In genomic region chr16:22372882-22373661, GRCh38 we compare ENCODE assay signal across 8 cellular contexts. TPM values are rescaled to one million over a fixed set of nuclear protein-coding genes. Genes with fewer than 3 reads are reported as not detected.
A peak's percentile ranks its signal among the peaks of the same experiment; 100 is the strongest.
DNase-seq lines count a peak whose midpoint lies in the region; ATAC-seq and TF ChIP-seq lines count a peak whose summit lies in the region.

No MANE protein-coding gene starts in this region.

- H3K4me3 ChIP-seq in GM23338 (peak overlapping the region; percentile 93), skeletal muscle satellite cell (ENCODE audit: low read length) (peak overlapping the region; percentile 94)

- H3K27me3 ChIP-seq in GM23338 (ENCODE audit: insufficient read depth) (peaks cover 13% of the 10 kb centered on the region), foreskin keratinocyte (no peaks in the 10 kb centered on the region), skeletal muscle satellite cell (ENCODE audit: control insufficient read depth, insufficient read depth, low read length) (no peaks in the 10 kb centered on the region)

- peak overlapping the region; percentile 92 for H3K4me3 Mint-ChIP-seq in GM23338
- peak overlapping the region; percentile 99 for H3K4me3 Mint-ChIP-seq in T-helper 2 cell treated with Interferon-gamma antibody and Interleukin-4, amounts not matched to agents 5 μg/mL and 100 μg/mL, for 36 hours

- H4K20me1 ChIP-seq in GM23338 (replicated peaks; ENCODE audit: insufficient read depth), result peaks cover 28% of the 10 kb centered on the region

- TF ChIP-seq CTCF in GM23338 (conservative IDR thresholded peaks at IDR 0.05; ENCODE audit: low read depth in 2 of 2) (no peak), foreskin keratinocyte (conservative IDR thresholded peaks at IDR 0.05) (no peak)

- ATAC-seq in GM23338 (no peak), foreskin keratinocyte (no peak)

- H3K4me1 ChIP-seq in GM23338 (ENCODE audit: insufficient read depth) (peaks cover 36% of the 10 kb centered on the region), foreskin keratinocyte (peaks cover 36% of the 10 kb centered on the region), skeletal muscle satellite cell (ENCODE audit: control insufficient read depth, insufficient read depth, low read length) (peaks cover 46% of the 10 kb centered on the region)

- H3K4me2 ChIP-seq in GM23338 (peak overlapping the region; percentile 98), skeletal muscle satellite cell (ENCODE audit: low read length) (peak overlapping the region; percentile 91)

- peaks cover 40% of the 10 kb centered on the region for H3K4me1 Mint-ChIP-seq in GM23338
- peaks cover 46% of the 10 kb centered on the region for H3K4me1 Mint-ChIP-seq in T-helper 2 cell treated with Interferon-gamma antibody and Interleukin-4, amounts not matched to agents 5 μg/mL and 100 μg/mL, for 36 hours (ENCODE audit: low read depth)

- peaks cover 60% of the 10 kb centered on the region for H3K79me2 ChIP-seq in GM23338 (replicated peaks; ENCODE audit: insufficient read depth)

- 0 out of 2 replicates have a peak, but pooled peaks cover 5% of the 10 kb centered on the region for H3F3A ChIP-seq in GM23338 (replicated peaks; ENCODE audit: low read depth)

- DNase-seq in GM23338 (ENCODE audit: low spot score), result no peak
- no peak for DNase-seq in T-helper 2 cell treated with Interferon-gamma antibody and Interleukin-4, amounts not matched to agents 5 μg/mL and 100 μg/mL, for 36 hours (ENCODE audit: low spot score)
- DNase-seq in foreskin keratinocyte, result no peak
- no peak for DNase-seq in GF-D8 (lab: John Stamatoyannopoulos, UW)
- DNase-seq in NCI-H446 (lab: John Stamatoyannopoulos, UW), result no peak
- no peak for DNase-seq in NCI-H2029 (lab: John Stamatoyannopoulos, UW)
- no peak for DNase-seq in stimulated activated CD4-positive, alpha-beta T cell treated with anti-CD3 and anti-CD28 coated beads, Interleukin-2, amount 100 ng/mL, for 24 hours

- H3K36me3 ChIP-seq in GM23338 (ENCODE audit: insufficient read depth) (no peaks in the 10 kb centered on the region), skeletal muscle satellite cell (ENCODE audit: insufficient read depth, low read length) (peaks cover 9% of the 10 kb centered on the region)

- H3K27ac ChIP-seq in GM23338 (ENCODE audit: low read depth) (no peak overlapping the region), foreskin keratinocyte (peak overlapping the region; percentile 70)

- no peaks in the 10 kb centered on the region for H3K9me3 ChIP-seq in skeletal muscle satellite cell (replicated peaks; ENCODE audit: low read length)

- no peaks in the 10 kb centered on the region for H3K9me2 ChIP-seq in GM23338 (ENCODE audit: insufficient read depth)

- peak overlapping the region; percentile 97 for H3K9ac ChIP-seq in skeletal muscle satellite cell (ENCODE audit: low read depth, low read length)

- peaks cover 8% of the 10 kb centered on the region for H3K36me3 Mint-ChIP-seq in GM23338 (ENCODE audit: low read depth)
- H3K36me3 Mint-ChIP-seq in T-helper 2 cell treated with Interferon-gamma antibody and Interleukin-4, amounts not matched to agents 5 μg/mL and 100 μg/mL, for 36 hours (ENCODE audit: low read depth), result peaks cover 33% of the 10 kb centered on the region

- H2AFZ ChIP-seq in GM23338, result peak overlapping the region; percentile 70; the same call in 1 of the 2 replicates

- H3K27ac Mint-ChIP-seq in GM23338, result no peak overlapping the region; the same call in 1 of the 2 replicates
- H3K27ac Mint-ChIP-seq in T-helper 2 cell treated with Interferon-gamma antibody and Interleukin-4, amounts not matched to agents 5 μg/mL and 100 μg/mL, for 36 hours, result peak overlapping the region; percentile 92

- H3K27me3 Mint-ChIP-seq in GM23338 (ENCODE audit: insufficient read depth, low read depth, poor library complexity), result peaks cover 12% of the 10 kb centered on the region
- H3K27me3 Mint-ChIP-seq in T-helper 2 cell treated with Interferon-gamma antibody and Interleukin-4, amounts not matched to agents 5 μg/mL and 100 μg/mL, for 36 hours (ENCODE audit: low read depth), result no peaks in the 10 kb centered on the region

- no peaks in the 10 kb centered on the region for H3K9me3 Mint-ChIP-seq in GM23338
- H3K9me3 Mint-ChIP-seq in T-helper 2 cell treated with Interferon-gamma antibody and Interleukin-4, amounts not matched to agents 5 μg/mL and 100 μg/mL, for 36 hours, result no peaks in the 10 kb centered on the region

TF ChIP-seq in GM23338, 12 proteins besides CTCF, POLR2A, EP300 and RAD21 (continues in another document):
- no peak for TF ChIP-seq ZNF114 (CRISPR knock-in tag; IDR thresholded peaks at IDR 0.05)
- TF ChIP-seq POLR2AphosphoS5 (IDR thresholded peaks at IDR 0.05; ENCODE audit: low read depth), result no peak
- no peak for TF ChIP-seq CREB1 (CRISPR knock-in tag; IDR thresholded peaks at IDR 0.05; ENCODE audit: low read depth)
- no peak for TF ChIP-seq NANOG (IDR thresholded peaks at IDR 0.05; ENCODE audit: borderline replicate concordance)
- TF ChIP-seq ZNF331 (CRISPR knock-in tag; IDR thresholded peaks at IDR 0.05; ENCODE audit: low read depth), result no peak
- TF ChIP-seq EZH2phosphoT487 (IDR thresholded peaks at IDR 0.05; ENCODE audit: unreplicated experiment), result no peak
- TF ChIP-seq ETS1 (IDR thresholded peaks at IDR 0.05), result no peak
- TF ChIP-seq, protein P1, sequence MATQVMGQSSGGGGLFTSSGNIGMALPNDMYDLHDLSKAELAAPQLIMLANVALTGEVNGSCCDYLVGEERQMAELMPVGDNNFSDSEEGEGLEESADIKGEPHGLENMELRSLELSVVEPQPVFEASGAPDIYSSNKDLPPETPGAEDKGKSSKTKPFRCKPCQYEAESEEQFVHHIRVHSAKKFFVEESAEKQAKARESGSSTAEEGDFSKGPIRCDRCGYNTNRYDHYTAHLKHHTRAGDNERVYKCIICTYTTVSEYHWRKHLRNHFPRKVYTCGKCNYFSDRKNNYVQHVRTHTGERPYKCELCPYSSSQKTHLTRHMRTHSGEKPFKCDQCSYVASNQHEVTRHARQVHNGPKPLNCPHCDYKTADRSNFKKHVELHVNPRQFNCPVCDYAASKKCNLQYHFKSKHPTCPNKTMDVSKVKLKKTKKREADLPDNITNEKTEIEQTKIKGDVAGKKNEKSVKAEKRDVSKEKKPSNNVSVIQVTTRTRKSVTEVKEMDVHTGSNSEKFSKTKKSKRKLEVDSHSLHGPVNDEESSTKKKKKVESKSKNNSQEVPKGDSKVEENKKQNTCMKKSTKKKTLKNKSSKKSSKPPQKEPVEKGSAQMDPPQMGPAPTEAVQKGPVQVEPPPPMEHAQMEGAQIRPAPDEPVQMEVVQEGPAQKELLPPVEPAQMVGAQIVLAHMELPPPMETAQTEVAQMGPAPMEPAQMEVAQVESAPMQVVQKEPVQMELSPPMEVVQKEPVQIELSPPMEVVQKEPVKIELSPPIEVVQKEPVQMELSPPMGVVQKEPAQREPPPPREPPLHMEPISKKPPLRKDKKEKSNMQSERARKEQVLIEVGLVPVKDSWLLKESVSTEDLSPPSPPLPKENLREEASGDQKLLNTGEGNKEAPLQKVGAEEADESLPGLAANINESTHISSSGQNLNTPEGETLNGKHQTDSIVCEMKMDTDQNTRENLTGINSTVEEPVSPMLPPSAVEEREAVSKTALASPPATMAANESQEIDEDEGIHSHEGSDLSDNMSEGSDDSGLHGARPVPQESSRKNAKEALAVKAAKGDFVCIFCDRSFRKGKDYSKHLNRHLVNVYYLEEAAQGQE (IDR thresholded peaks at IDR 0.05; ENCODE audit: unreplicated experiment), result no peak
- no peak for TF ChIP-seq STAT1 (IDR thresholded peaks at IDR 0.05; ENCODE audit: unreplicated experiment)
- TF ChIP-seq EZH2 (IDR thresholded peaks at IDR 0.05; ENCODE audit: low read depth, unreplicated experiment), result no peak

RNA-seq across cellular contexts. Expression of gene CDR2, which starts 1.3 kb away (rescaled TPM):
- 39.3 and 43.7 TPM in 2 replicates for total RNA-seq in GM23338 (2014; rRNA removed; shearing (Covaris generic))
- polyA plus RNA-seq in GM23338 (2016; fragmentation: Nextera tagmentation; extraction: Ambion mirVana), result 13.0 and 17.7 TPM in 2 replicates
- 28.5 and 32.6 TPM in 2 replicates for total RNA-seq in foreskin keratinocyte
- 13.3 and 19.4 TPM in 2 replicates for polyA plus RNA-seq in foreskin keratinocyte
- 16.4 and 26.1 TPM in 2 replicates for total RNA-seq in skeletal muscle satellite cell (2012; rRNA removed)
